Comparison of ENCODE assay signal across 1 cellular context in genomic region chr16:58462997-58463891, GRCh38.
A peak's percentile ranks its signal among the peaks of the same experiment; 100 is the strongest.
TF ChIP-seq lines count a peak whose summit lies in the region.

No MANE protein-coding gene starts in this region.

TF ChIP-seq in HepG2, 621 proteins besides CTCF, POLR2A, EP300 and RAD21:
- TF ChIP-seq, protein P1, sequence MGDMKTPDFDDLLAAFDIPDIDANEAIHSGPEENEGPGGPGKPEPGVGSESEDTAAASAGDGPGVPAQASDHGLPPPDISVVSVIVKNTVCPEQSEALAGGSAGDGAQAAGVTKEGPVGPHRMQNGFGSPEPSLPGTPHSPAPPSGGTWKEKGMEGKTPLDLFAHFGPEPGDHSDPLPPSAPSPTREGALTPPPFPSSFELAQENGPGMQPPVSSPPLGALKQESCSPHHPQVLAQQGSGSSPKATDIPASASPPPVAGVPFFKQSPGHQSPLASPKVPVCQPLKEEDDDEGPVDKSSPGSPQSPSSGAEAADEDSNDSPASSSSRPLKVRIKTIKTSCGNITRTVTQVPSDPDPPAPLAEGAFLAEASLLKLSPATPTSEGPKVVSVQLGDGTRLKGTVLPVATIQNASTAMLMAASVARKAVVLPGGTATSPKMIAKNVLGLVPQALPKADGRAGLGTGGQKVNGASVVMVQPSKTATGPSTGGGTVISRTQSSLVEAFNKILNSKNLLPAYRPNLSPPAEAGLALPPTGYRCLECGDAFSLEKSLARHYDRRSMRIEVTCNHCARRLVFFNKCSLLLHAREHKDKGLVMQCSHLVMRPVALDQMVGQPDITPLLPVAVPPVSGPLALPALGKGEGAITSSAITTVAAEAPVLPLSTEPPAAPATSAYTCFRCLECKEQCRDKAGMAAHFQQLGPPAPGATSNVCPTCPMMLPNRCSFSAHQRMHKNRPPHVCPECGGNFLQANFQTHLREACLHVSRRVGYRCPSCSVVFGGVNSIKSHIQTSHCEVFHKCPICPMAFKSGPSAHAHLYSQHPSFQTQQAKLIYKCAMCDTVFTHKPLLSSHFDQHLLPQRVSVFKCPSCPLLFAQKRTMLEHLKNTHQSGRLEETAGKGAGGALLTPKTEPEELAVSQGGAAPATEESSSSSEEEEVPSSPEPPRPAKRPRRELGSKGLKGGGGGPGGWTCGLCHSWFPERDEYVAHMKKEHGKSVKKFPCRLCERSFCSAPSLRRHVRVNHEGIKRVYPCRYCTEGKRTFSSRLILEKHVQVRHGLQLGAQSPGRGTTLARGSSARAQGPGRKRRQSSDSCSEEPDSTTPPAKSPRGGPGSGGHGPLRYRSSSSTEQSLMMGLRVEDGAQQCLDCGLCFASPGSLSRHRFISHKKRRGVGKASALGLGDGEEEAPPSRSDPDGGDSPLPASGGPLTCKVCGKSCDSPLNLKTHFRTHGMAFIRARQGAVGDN (CRISPR knock-in tag; IDR thresholded peaks at IDR 0.05): peak; percentile 8; the same call in 1 of the 2 replicates
- TF ChIP-seq TAF15 (IDR thresholded peaks at IDR 0.05; ENCODE audit: low read depth, low read length, poor library complexity, severe bottlenecking) (peak; percentile 52), SKIL (CRISPR knock-in tag; IDR thresholded peaks at IDR 0.05; ENCODE audit: borderline replicate concordance) (no peak), EZH2 (conservative IDR thresholded peaks at IDR 0.05; ENCODE audit: low read depth, low read length) (peak; percentile 92), KLF15 (CRISPR knock-in tag; IDR thresholded peaks at IDR 0.05; ENCODE audit: borderline replicate concordance) (no peak)
